In the genomic region with DNA sequence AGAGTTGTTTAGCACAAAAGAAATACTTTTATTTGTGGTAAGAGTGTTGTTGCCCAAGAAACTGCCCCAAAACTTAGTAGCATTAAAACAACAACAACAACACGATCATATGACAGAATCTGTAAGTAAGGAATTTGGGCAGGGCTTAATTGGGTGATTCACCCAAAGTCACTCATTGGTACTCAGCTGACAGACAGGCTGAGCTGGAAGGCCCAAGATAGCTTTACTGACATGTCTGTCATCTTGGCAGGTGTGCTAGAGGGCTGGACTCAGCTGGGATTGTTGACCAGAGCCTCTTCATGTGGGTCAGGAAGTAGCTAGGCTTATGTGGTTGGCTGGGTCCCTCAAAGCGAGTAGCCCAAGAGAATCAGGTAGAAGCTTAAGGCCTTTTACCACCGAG, we compare ENCODE assay signal across 13 cellular contexts. TPM values are rescaled to one million over a fixed set of nuclear protein-coding genes. Genes with fewer than 3 reads are reported as not detected.
A peak's percentile ranks its signal among the peaks of the same experiment; 100 is the strongest.
DNase-seq lines count a peak whose midpoint lies in the region; TF ChIP-seq lines count a peak whose summit lies in the region.
"Had no signal": no experiment of that assay in that cellular context is flagged by ENCODE, and none has a peak within 500 bp of the region (broad histone marks: within the 10 kb centered on the region; RNA-seq: fewer than 3 reads in every experiment).

No MANE protein-coding gene starts in this region.

- no peak overlapping the region for H3K9ac ChIP-seq in GM23248

- no peak overlapping the region for H3K27ac ChIP-seq in GM23248
- no peak overlapping the region for H3K27ac ChIP-seq in PC-9
- peak overlapping the region; percentile 41 for H3K27ac ChIP-seq in epithelial cell of prostate
- H3K27ac ChIP-seq in neutrophil = peak overlapping the region; percentile 57
- no peak overlapping the region for H3K27ac ChIP-seq in hepatocyte

- H4K20me1 ChIP-seq in GM23248 (ENCODE audit: insufficient read depth) = peaks cover 2% of the 10 kb centered on the region; the same call in 1 of the 2 replicates
- peaks cover 15% of the 10 kb centered on the region; the same call in 1 of the 2 replicates for H4K20me1 ChIP-seq in PC-9 (ENCODE audit: insufficient read depth)
- peaks cover 33% of the 10 kb centered on the region for H4K20me1 ChIP-seq in hepatocyte (ENCODE audit: insufficient read depth, poor library complexity, severe bottlenecking)

- H3K4me2 ChIP-seq in GM23248 (ENCODE audit: unreplicated experiment) (no peak overlapping the region), PC-9 (no peak overlapping the region), hepatocyte (no peak overlapping the region)

- H2AFZ ChIP-seq in GM23248 (no peak overlapping the region), PC-9 (no peak overlapping the region), hepatocyte (no peak overlapping the region)

- no peak overlapping the region for H3K4me3 ChIP-seq in GM23248
- no peak overlapping the region for H3K4me3 ChIP-seq in PC-9
- no peak overlapping the region for H3K4me3 ChIP-seq in neutrophil (ENCODE audit: low read depth in 1 of 2, low read length in 1 of 2)
- H3K4me3 ChIP-seq in hepatocyte = no peak overlapping the region

- WGBS in GM23248 (ENCODE audit: low coverage in 1 of 2, low lambda C conversion rate in 2 of 2, missing lambda C conversion rate in 2 of 2), 2 experiments = 95% methylated on average over 3 of the region's 3 CpGs
- 96% methylated on average over 3 of the region's 3 CpGs for WGBS in hepatocyte (ENCODE audit: low lambda C conversion rate, missing lambda C conversion rate)

- H3K79me2 ChIP-seq in GM23248 (ENCODE audit: insufficient read depth) = peaks cover 90% of the 10 kb centered on the region
- H3K79me2 ChIP-seq in PC-9 (ENCODE audit: low read depth) = peaks cover 30% of the 10 kb centered on the region
- peaks cover 78% of the 10 kb centered on the region for H3K79me2 ChIP-seq in hepatocyte

- H3K9me2 ChIP-seq in GM23248 (ENCODE audit: insufficient read depth) = no peaks in the 10 kb centered on the region
- H3K9me2 ChIP-seq in PC-9 (ENCODE audit: insufficient read depth) = no peaks in the 10 kb centered on the region
- H3K9me2 ChIP-seq in hepatocyte (replicated peaks; ENCODE audit: insufficient read depth) = no peaks in the 10 kb centered on the region

- H3K27me3 ChIP-seq in GM23248 (replicated peaks; ENCODE audit: insufficient read depth) (no peaks in the 10 kb centered on the region), PC-9 (ENCODE audit: insufficient read depth, low read depth) (no peaks in the 10 kb centered on the region), neutrophil (no peaks in the 10 kb centered on the region), hepatocyte (no peaks in the 10 kb centered on the region)

- H3K9me3 ChIP-seq in GM23248 (ENCODE audit: low read depth) (no peaks in the 10 kb centered on the region), PC-9 (ENCODE audit: insufficient read depth, low read depth) (no peaks in the 10 kb centered on the region), neutrophil (no peaks in the 10 kb centered on the region), hepatocyte (ENCODE audit: low read depth) (no peaks in the 10 kb centered on the region)

- in situ Hi-C loops in GM23248 (cut with MboI) = no loop called here

- DNase-seq in GM23248 = peak; percentile 43
- peak; percentile 16 to 75 for DNase-seq in PC-9
- DNase-seq in epithelial cell of prostate (ENCODE audit: low read depth, low spot score) = peak; percentile 29
- no peak for DNase-seq in SHP77 (lab: John Stamatoyannopoulos, UW)
- DNase-seq in stimulated activated CD4-positive, alpha-beta T cell treated with anti-CD3 and anti-CD28 coated beads, Interleukin-4, amount 100 ng/mL, for 4 hours = no peak
- DNase-seq in hepatocyte (ENCODE audit: low spot score) = no peak
- DNase-seq in activated naive CD4-positive, alpha-beta T cell treated with Interleukin-2 at 50 U/mL for 16 hours = no peak
- DNase-seq: activated T-cell treated with anti-CD3 and anti-CD28 coated beads, Interleukin-2, amount 50 U/mL, for 1 hour; CD8-positive, alpha-beta memory T cell; kidney; NCI-H187 treated with DMSO at 0.1 percent for 48 hours; substantia nigra had no signal

- POLR2A ChIA-PET in PC-9 (lab: Charles Lee; ENCODE audit: unreplicated experiment) = no interaction called here

- H3F3A ChIP-seq in GM23248 (ENCODE audit: insufficient read depth) = no peaks in the 10 kb centered on the region
- peaks cover 18% of the 10 kb centered on the region; the same call in 1 of the 2 replicates for H3F3A ChIP-seq in PC-9 (ENCODE audit: insufficient read depth, low read depth)

- TF ChIP-seq CTCF in PC-9 (conservative IDR thresholded peaks at IDR 0.05) (no peak), neutrophil (IDR thresholded peaks at IDR 0.05) (no peak), hepatocyte (IDR thresholded peaks at IDR 0.05; ENCODE audit: poor library complexity) (no peak)

- intact Hi-C loops in PC-9 (cut with micrococcal nuclease; ENCODE audit: unreplicated experiment) = no loop called here

- peaks cover 3% of the 10 kb centered on the region for H3K4me1 ChIP-seq in GM23248 (ENCODE audit: insufficient read depth)
- H3K4me1 ChIP-seq in PC-9 (replicated peaks; ENCODE audit: insufficient read depth) = peaks cover 11% of the 10 kb centered on the region
- no peaks in the 10 kb centered on the region for H3K4me1 ChIP-seq in neutrophil (ENCODE audit: control insufficient read depth in 1 of 2, insufficient read depth in 1 of 2, low read depth in 1 of 2, low read length in 1 of 2)
- H3K4me1 ChIP-seq in hepatocyte (ENCODE audit: insufficient read depth) = peaks cover 3% of the 10 kb centered on the region

- peaks cover 11% of the 10 kb centered on the region; the same call in 1 of the 2 replicates for H3K36me3 ChIP-seq in GM23248 (ENCODE audit: low read depth)
- H3K36me3 ChIP-seq in PC-9 (ENCODE audit: low read depth) = no peaks in the 10 kb centered on the region
- H3K36me3 ChIP-seq in neutrophil = peaks cover 56% of the 10 kb centered on the region
- no peaks in the 10 kb centered on the region for H3K36me3 ChIP-seq in hepatocyte (replicated peaks; ENCODE audit: insufficient read depth, low read depth)

- no TSS peak for BruUV-seq in PC-9 (replicated peaks; lab: Mats Ljungman, UMichigan)

- CTCF ChIA-PET in PC-9 (lab: Charles Lee) = no interaction called here

RNA-seq across cellular contexts. Expression of gene KIAA0232, which starts 52.3 kb away (rescaled TPM):
- 20.6 and 32.6 TPM in 2 replicates for total RNA-seq in GM23248 (2014; rRNA removed; shearing (Covaris generic))
- 20.7 and 21.7 TPM in 2 replicates for polyA plus RNA-seq in GM23248 (2016; fragmentation: Nextera tagmentation; extraction: Ambion mirVana)
- 21.5 and 24.7 TPM in 2 replicates for total RNA-seq in PC-9 (2021)
- 34.3 and 38.4 TPM in 2 replicates for total RNA-seq in hepatocyte
- 11.3 TPM in 2 replicates for polyA plus RNA-seq in hepatocyte

Comparison
In these comparisons a context has a peak if more than half of its experiments do, and no peak if none do; other contexts are left out.
1. DNase-seq: peak in GM23248 (single experiment), PC-9 (2 of 2) and epithelial cell of prostate (single experiment); none in SHP77 (0 of 2), stimulated activated CD4-positive, alpha-beta T cell treated with anti-CD3 and anti-CD28 coated beads, Interleukin-4, amount 100 ng/mL, for 4 hours (0 of 2), hepatocyte (single experiment) and activated naive CD4-positive, alpha-beta T cell treated with Interleukin-2 at 50 U/mL for 16 hours (single experiment).
2. H3K27ac ChIP-seq: peak in epithelial cell of prostate (single experiment) and neutrophil (single experiment); none in GM23248 (single experiment), PC-9 (single experiment) and hepatocyte (single experiment).